17 cellular contexts compared by ENCODE assay signal in the genomic region with DNA sequence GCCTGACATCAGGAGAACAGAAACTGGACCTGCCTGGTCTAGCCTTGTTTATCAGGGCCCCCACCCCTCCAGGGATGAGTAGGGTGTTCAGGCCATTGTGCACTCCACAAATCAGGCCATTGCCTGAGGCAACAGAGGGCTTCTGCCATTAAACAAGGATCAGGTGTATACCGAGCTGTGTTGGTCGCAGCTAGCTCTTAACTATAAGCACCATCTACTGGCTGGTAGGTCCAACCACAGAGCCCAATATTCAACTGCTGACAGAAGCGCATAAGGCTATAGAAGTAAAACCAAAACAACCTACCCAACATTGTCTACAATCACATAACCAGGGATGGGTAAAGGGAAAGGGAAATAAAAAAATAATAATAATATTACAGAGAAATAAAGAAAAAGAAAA.
DNase-seq lines count a peak whose midpoint lies in the region; ATAC-seq, FAIRE-seq and TF ChIP-seq lines count a peak whose summit lies in the region.
"Had no signal": no experiment of that assay in that cellular context is flagged by ENCODE, and none has a peak within 500 bp of the region (broad histone marks: within the 10 kb centered on the region; RNA-seq: fewer than 3 reads in every experiment).

No MANE protein-coding gene starts in this region.

- no peak overlapping the region for H3K27ac Mint-ChIP-seq in activated T-cell treated with anti-CD3 and anti-CD28 coated beads, Interleukin-2, amount 50 U/mL, for 24 hours
- H3K27ac Mint-ChIP-seq in stimulated activated naive CD8-positive, alpha-beta T cell treated with anti-CD3 and anti-CD28 coated beads, Interleukin-15, amount 100 ng/mL, for 72 hours: no peak overlapping the region
- H3K27ac Mint-ChIP-seq: CD8-positive, alpha-beta memory T cell; HFFc6 had no signal

- no peaks in the 10 kb centered on the region for H3K79me2 ChIP-seq in GM12878 (ENCODE audit: control insufficient read depth, insufficient read depth, low read length)

- H3K27me3 Mint-ChIP-seq in activated T-cell treated with anti-CD3 and anti-CD28 coated beads, Interleukin-2, amount 50 U/mL, for 24 hours: no peaks in the 10 kb centered on the region
- peaks cover 8% of the 10 kb centered on the region for H3K27me3 Mint-ChIP-seq in stimulated activated naive CD8-positive, alpha-beta T cell treated with anti-CD3 and anti-CD28 coated beads, Interleukin-15, amount 100 ng/mL, for 72 hours
- H3K27me3 Mint-ChIP-seq: CD8-positive, alpha-beta memory T cell had no signal

- TF ChIP-seq EP300 in GM12878 (IDR thresholded peaks at IDR 0.05; ENCODE audit: borderline replicate concordance in 1 of 2, control insufficient read depth in 1 of 2, low read depth in 2 of 2, low read length in 2 of 2): no peak

- in situ Hi-C loops in GM12878 (cut with MboI): no loop called here

- H3K4me3 ChIP-seq in GM12878 (no peak overlapping the region), BE2C (ENCODE audit: low read depth, low read length) (no peak overlapping the region)
- H3K4me3 ChIP-seq: BLaER1 had no signal

- no peaks in the 10 kb centered on the region for H3K4me1 ChIP-seq in GM12878 (ENCODE audit: control insufficient read depth, insufficient read depth, low read length)
- H3K4me1 ChIP-seq in BE2C: no peaks in the 10 kb centered on the region
- H3K4me1 ChIP-seq: BLaER1, Caco-2 had no signal

- DNase-seq in DMS53 (lab: John Stamatoyannopoulos, UW): peak; percentile 9
- no peak for DNase-seq in DMS53 treated with DMSO at 0.1 percent for 48 hours (lab: John Stamatoyannopoulos, UW; ENCODE audit: unreplicated experiment)
- no peak for DNase-seq in GM12878 (ENCODE audit: low read depth, low spot score)
- DNase-seq in iPS DF 4.7 (ENCODE audit: extremely low read depth, low spot score): peak; percentile 2
- no peak for DNase-seq in activated T-cell treated with anti-CD3 and anti-CD28 coated beads, Interleukin-2, amount 50 U/mL, for 24 hours
- no peak for DNase-seq in BE2C
- DNase-seq in stimulated activated naive CD8-positive, alpha-beta T cell treated with anti-CD3 and anti-CD28 coated beads, Interleukin-15, amount 100 ng/mL, for 72 hours: no peak
- DNase-seq: Caco-2; CD8-positive, alpha-beta memory T cell; GOT3; HCEC 1CT; HFFc6 had no signal

- TF ChIP-seq RAD21 in GM12878 (IDR thresholded peaks at IDR 0.05; ENCODE audit: insufficient read depth, low read depth, low read length): no peak

- no peaks in the 10 kb centered on the region for H3K9me3 ChIP-seq in GM12878 (replicated peaks; ENCODE audit: control insufficient read depth, insufficient read depth, low read length)
- H3K9me3 ChIP-seq in BE2C: no peaks in the 10 kb centered on the region; the same call in 1 of the 2 replicates

- H3K27ac ChIP-seq in GM12878 (ENCODE audit: control insufficient read depth, insufficient read depth): no peak overlapping the region
- H3K27ac ChIP-seq: 22Rv1, BLaER1 had no signal

- no peaks in the 10 kb centered on the region for H3K4me1 Mint-ChIP-seq in activated T-cell treated with anti-CD3 and anti-CD28 coated beads, Interleukin-2, amount 50 U/mL, for 24 hours (ENCODE audit: low read depth)
- no peaks in the 10 kb centered on the region for H3K4me1 Mint-ChIP-seq in stimulated activated naive CD8-positive, alpha-beta T cell treated with anti-CD3 and anti-CD28 coated beads, Interleukin-15, amount 100 ng/mL, for 72 hours
- H3K4me1 Mint-ChIP-seq: CD8-positive, alpha-beta memory T cell had no signal

- no TSS peak for BruUV-seq in GM12878 (replicated peaks; lab: Mats Ljungman, UMichigan)

- CTCF ChIA-PET in GM12878 (lab: Yijun Ruan, JAX): no interaction called here

- 12% methylated on average over 3 of the region's 3 CpGs for WGBS in GM12878 (ENCODE audit: insufficient coverage, insufficient replicate concordance, low lambda C conversion rate, missing lambda C conversion rate)

- FAIRE-seq in GM12878 (lab: Jason Lieb, UNC): no peak
- FAIRE-seq: HepG2, HTR-8/SVneo had no signal

- ATAC-seq in GM12878 (peak; percentile 45; the same call in 2 of the 3 replicates), GM18517 (IDR thresholded peaks at IDR 0.05; ENCODE audit: unreplicated experiment) (no peak)
- no peak for ATAC-seq in stimulated activated naive CD8-positive, alpha-beta T cell treated with anti-CD3 and anti-CD28 coated beads, Interleukin-15, amount 100 ng/mL, for 72 hours
- ATAC-seq: HepG2 had no signal

- H4K20me1 ChIP-seq in GM12878 (ENCODE audit: control insufficient read depth, insufficient read depth): no peaks in the 10 kb centered on the region
- H4K20me1 ChIP-seq: BLaER1 had no signal

- intact Hi-C loops in GM12878 (cut with micrococcal nuclease; ENCODE audit: unreplicated experiment): no loop called here

- no peak overlapping the region for H2AFZ ChIP-seq in GM12878 (ENCODE audit: control insufficient read depth, low read depth, low read length)

- POLR2A ChIA-PET in GM12878 (lab: Charles Lee): no interaction called here

- SMC1A ChIA-PET in GM12878 (lab: Charles Lee; ENCODE audit: uncharacterized antibody, unreplicated experiment): no interaction called here

- H3K36me3 ChIP-seq in GM12878 (ENCODE audit: control insufficient read depth in 2 of 2, insufficient read depth in 2 of 2, low read length in 1 of 2) (no peaks in the 10 kb centered on the region), BE2C (no peaks in the 10 kb centered on the region)
- H3K36me3 ChIP-seq: BLaER1 had no signal

- H3K9ac ChIP-seq in GM12878 (ENCODE audit: control insufficient read depth, insufficient read depth, low read length): no peak overlapping the region
- H3K9ac ChIP-seq: BLaER1 had no signal

- H3K36me3 Mint-ChIP-seq in activated T-cell treated with anti-CD3 and anti-CD28 coated beads, Interleukin-2, amount 50 U/mL, for 24 hours (ENCODE audit: low read depth): no peaks in the 10 kb centered on the region
- H3K36me3 Mint-ChIP-seq: CD8-positive, alpha-beta memory T cell had no signal

- TF ChIP-seq CTCF in GM12878 (IDR thresholded peaks at IDR 0.05 in 2 of 3, conservative IDR thresholded peaks at IDR 0.05 in 1 of 3; ENCODE audit: control insufficient read depth in 2 of 3, extremely low read depth in 1 of 3, insufficient read depth in 1 of 3, low read depth in 3 of 3, low read length in 3 of 3): no peak; a peak in 1 of 6 replicates
- no peak for TF ChIP-seq CTCF in BE2C (IDR thresholded peaks at IDR 0.05; ENCODE audit: low read depth, low read length)

- no peak overlapping the region for H3K4me3 Mint-ChIP-seq in activated T-cell treated with anti-CD3 and anti-CD28 coated beads, Interleukin-2, amount 50 U/mL, for 24 hours
- no peak overlapping the region for H3K4me3 Mint-ChIP-seq in stimulated activated naive CD8-positive, alpha-beta T cell treated with anti-CD3 and anti-CD28 coated beads, Interleukin-15, amount 100 ng/mL, for 72 hours
- H3K4me3 Mint-ChIP-seq: CD8-positive, alpha-beta memory T cell; HFFc6 had no signal

- no peaks in the 10 kb centered on the region for H3K27me3 ChIP-seq in GM12878 (replicated peaks in 1 of 2; ENCODE audit: control insufficient read depth in 2 of 2, insufficient read depth in 2 of 2, low read length in 1 of 2)
- H3K27me3 ChIP-seq in BE2C: no peaks in the 10 kb centered on the region
- H3K27me3 ChIP-seq: BLaER1 had no signal

- TF ChIP-seq POLR2A in GM12878 (IDR thresholded peaks at IDR 0.05; ENCODE audit: low read depth, low read length): no peak

- peaks cover 9% of the 10 kb centered on the region for H3K9me3 Mint-ChIP-seq in activated T-cell treated with anti-CD3 and anti-CD28 coated beads, Interleukin-2, amount 50 U/mL, for 24 hours
- H3K9me3 Mint-ChIP-seq in stimulated activated naive CD8-positive, alpha-beta T cell treated with anti-CD3 and anti-CD28 coated beads, Interleukin-15, amount 100 ng/mL, for 72 hours: peaks cover 0 to 15% of the 10 kb centered on the region in 2 donors

- H3K4me2 ChIP-seq in GM12878 (ENCODE audit: control insufficient read depth, insufficient read depth): no peak overlapping the region
- H3K4me2 ChIP-seq: BLaER1 had no signal

- RAD21 ChIA-PET in GM12878 (lab: Charles Lee; ENCODE audit: unreplicated experiment): no interaction called here

TF ChIP-seq in GM12878, 131 proteins besides CTCF, POLR2A, EP300 and RAD21:
- TF ChIP-seq JUND (IDR thresholded peaks at IDR 0.05; ENCODE audit: low read depth, low read length): no peak
- TF ChIP-seq GABPA (IDR thresholded peaks at IDR 0.05; ENCODE audit: low read depth): no peak
- no peak for TF ChIP-seq CEBPB (IDR thresholded peaks at IDR 0.05; ENCODE audit: borderline replicate concordance in 1 of 2, low read depth in 2 of 2, low read length in 2 of 2)
- no peak for TF ChIP-seq FOXM1 (IDR thresholded peaks at IDR 0.05; ENCODE audit: low read depth, low read length)
- no peak for TF ChIP-seq BMI1 (IDR thresholded peaks at IDR 0.05; ENCODE audit: borderline replicate concordance)
- no peak for TF ChIP-seq ESRRA (IDR thresholded peaks at IDR 0.05; ENCODE audit: low read length)
- TF ChIP-seq SIN3A (IDR thresholded peaks at IDR 0.05; ENCODE audit: low read depth, low read length): no peak
- TF ChIP-seq EED (IDR thresholded peaks at IDR 0.05; ENCODE audit: low read depth): no peak
TF ChIP-seq in GM12878: peak in this region for 0.

Comparison
In these comparisons a context has a peak if more than half of its experiments do, and no peak if none do; other contexts are left out.
1. DNase-seq: peak in DMS53 (single experiment) and iPS DF 4.7 (single experiment); none in DMS53 treated with DMSO at 0.1 percent for 48 hours (single experiment), GM12878 (single experiment), activated T-cell treated with anti-CD3 and anti-CD28 coated beads, Interleukin-2, amount 50 U/mL, for 24 hours (single experiment), BE2C (single experiment) and stimulated activated naive CD8-positive, alpha-beta T cell treated with anti-CD3 and anti-CD28 coated beads, Interleukin-15, amount 100 ng/mL, for 72 hours (0 of 2).